In genomic region chr3:73007992-73008712, GRCh38 we compare ENCODE assay signal across 1 cellular context.
TF ChIP-seq lines count a peak whose summit lies in the region.

No MANE protein-coding gene starts in this region.

TF ChIP-seq in HepG2, 621 proteins besides CTCF, POLR2A, EP300 and RAD21:
- TF ChIP-seq TRAFD1 (CRISPR knock-in tag; IDR thresholded peaks at IDR 0.05; ENCODE audit: borderline replicate concordance), result no peak
- no peak for TF ChIP-seq POGZ (CRISPR knock-in tag; IDR thresholded peaks at IDR 0.05)
- TF ChIP-seq ZNF276 (CRISPR knock-in tag; IDR thresholded peaks at IDR 0.05; ENCODE audit: low read depth), result no peak
- TF ChIP-seq ETV5 (CRISPR knock-in tag; IDR thresholded peaks at IDR 0.05; ENCODE audit: borderline replicate concordance), result no peak
- TF ChIP-seq ADNP (CRISPR knock-in tag; IDR thresholded peaks at IDR 0.05), result no peak
- no peak for TF ChIP-seq THAP8 (CRISPR knock-in tag; IDR thresholded peaks at IDR 0.05; ENCODE audit: borderline replicate concordance)
TF ChIP-seq in HepG2: peak in this region for 0.
